18 cellular contexts compared by ENCODE assay signal in genomic region chr19:15562861-15563260, GRCh38. TPM values are rescaled to one million over a fixed set of nuclear protein-coding genes. Genes with fewer than 3 reads are reported as not detected.
A peak's percentile ranks its signal among the peaks of the same experiment; 100 is the strongest.
DNase-seq lines count a peak whose midpoint lies in the region; ATAC-seq and TF ChIP-seq lines count a peak whose summit lies in the region.
"Had no signal": no experiment of that assay in that cellular context is flagged by ENCODE, and none has a peak within 500 bp of the region (broad histone marks: within the 10 kb centered on the region; RNA-seq: fewer than 3 reads in every experiment).

No MANE protein-coding gene starts in this region.

- no peak for ATAC-seq in PC-3
- no peak for ATAC-seq in GM18867 (IDR thresholded peaks at IDR 0.05; ENCODE audit: unreplicated experiment)
- ATAC-seq: activated CD8-positive, alpha-beta T cell treated with anti-CD3 and anti-CD28 coated beads, Interleukin-2, amount 10 ng/mL, durations not matched to agents 7 days and 5 days; stimulated activated memory B cell treated with anti-CD40 and anti-IgM and Interleukin-4, amounts not matched to agents 10 μg/mL and 1 μg/mL and 100 μg/mL, for 72 hours had no signal

- intact Hi-C loops in PC-3 (cut with micrococcal nuclease): no loop called here

- TF ChIP-seq CTCF in PC-3 (conservative IDR thresholded peaks at IDR 0.05; ENCODE audit: low read depth, low read length): no peak
- no peak for TF ChIP-seq CTCF in fibroblast of the aortic adventitia (IDR thresholded peaks at IDR 0.05; ENCODE audit: insufficient read depth, low read length)

- DNase-seq in AG08395 (ENCODE audit: low spot score) (peak; percentile 17), EH (ENCODE audit: low read depth) (peak; percentile 32), PC-3 (peak; percentile 57), fibroblast of the aortic adventitia (ENCODE audit: low read depth) (peak; percentile 3), NCI-H524 (lab: John Stamatoyannopoulos, UW) (no peak), hypothalamus (lab: John Stamatoyannopoulos, UW) (no peak)
- DNase-seq in activated CD8-positive, alpha-beta memory T cell treated with anti-CD3 and anti-CD28 coated beads, Interleukin-2, amount 50 U/mL, for 4 hours: no peak
- DNase-seq: activated CD8-positive, alpha-beta T cell treated with anti-CD3 and anti-CD28 coated beads, Interleukin-2, amount 10 ng/mL, durations not matched to agents 7 days and 5 days; activated naive CD4-positive, alpha-beta T cell; CD4-positive, CD25-positive, alpha-beta regulatory T cell; stimulated activated CD4-positive, alpha-beta T cell treated with anti-CD3 and anti-CD28 coated beads, Interleukin-4, amount 100 ng/mL, for 24 hours had no signal

- no peaks in the 10 kb centered on the region for H3K9me3 ChIP-seq in PC-3 (ENCODE audit: low read length)
- H3K9me3 ChIP-seq: heart right ventricle, right lobe of liver had no signal

- H3K4me2 ChIP-seq in PC-3 (ENCODE audit: low read length): peak overlapping the region; percentile 14; the same call in 1 of the 2 replicates

- no peaks in the 10 kb centered on the region for H3K9me2 ChIP-seq in PC-3 (replicated peaks; ENCODE audit: low read length)

- H3K9ac ChIP-seq in PC-3 (ENCODE audit: low read length): no peak overlapping the region

- POLR2A ChIA-PET in PC-3 (lab: Charles Lee; ENCODE audit: unreplicated experiment): no interaction called here

- peaks cover 6% of the 10 kb centered on the region; the same call in 1 of the 2 replicates for H3K4me1 ChIP-seq in PC-3 (ENCODE audit: insufficient read depth, low read length)

- no TSS peak for BruUV-seq in PC-3 (replicated peaks; lab: Mats Ljungman, UMichigan)

- no peak overlapping the region for H2AFZ ChIP-seq in PC-3 (ENCODE audit: low read length)

- H4K20me1 ChIP-seq in PC-3 (ENCODE audit: low read length): no peaks in the 10 kb centered on the region

- peaks cover 12% of the 10 kb centered on the region for H3K27me3 ChIP-seq in PC-3 (ENCODE audit: low read length)
- H3K27me3 ChIP-seq: right lobe of liver had no signal

- H3K79me2 ChIP-seq in PC-3 (ENCODE audit: low read length): no peaks in the 10 kb centered on the region

- H3K27ac ChIP-seq in PC-3 (ENCODE audit: low read length): no peak overlapping the region
- H3K27ac ChIP-seq: heart right ventricle, right lobe of liver, RWPE1 had no signal

- no peaks in the 10 kb centered on the region for H3F3A ChIP-seq in PC-3 (ENCODE audit: low read length, unreplicated experiment)

- H3K36me3 ChIP-seq in PC-3 (ENCODE audit: low read depth, low read length): no peaks in the 10 kb centered on the region
- H3K36me3 ChIP-seq: heart right ventricle, right lobe of liver had no signal

- CTCF ChIA-PET in PC-3 (lab: Charles Lee): no interaction called here

- H3K4me3 ChIP-seq in PC-3 (ENCODE audit: low read length) (no peak overlapping the region), fibroblast of the aortic adventitia (ENCODE audit: low read depth, low read length) (no peak overlapping the region)
- H3K4me3 ChIP-seq: heart right ventricle, right lobe of liver had no signal

RNA-seq across cellular contexts. Expression of gene CYP4F8, which starts 52.2 kb away (rescaled TPM):
- total RNA-seq in PC-3 (2014; rRNA removed) (not detected in 2 replicates), fibroblast of the aortic adventitia (ENCODE audit: low replicate concordance) (not detected in 2 replicates)
- total RNA-seq: activated CD8-positive, alpha-beta T cell treated with anti-CD3 and anti-CD28 coated beads, Interleukin-2, amount 10 ng/mL, durations not matched to agents 7 days and 5 days; bronchial epithelial cell; CD4-positive, CD25-positive, alpha-beta regulatory T cell; heart right ventricle; HT1080; right lobe of liver had no signal

RNA-seq across cellular contexts. Expression of gene CYP4F22, which starts 54.5 kb away (rescaled TPM):
- total RNA-seq in PC-3 (2014; rRNA removed) (0.07 TPM in 1 of 2 replicates, not detected in the other), fibroblast of the aortic adventitia (ENCODE audit: low replicate concordance) (not detected in 2 replicates)
- total RNA-seq: bronchial epithelial cell; CD4-positive, CD25-positive, alpha-beta regulatory T cell; heart right ventricle; HT1080 had no signal

Comparison
In these comparisons a context has a peak if more than half of its experiments do, and no peak if none do; other contexts are left out.
1. DNase-seq: peak in AG08395 (single experiment), EH (single experiment), PC-3 (single experiment) and fibroblast of the aortic adventitia (single experiment); none in NCI-H524 (0 of 2), hypothalamus (0 of 51) and activated CD8-positive, alpha-beta memory T cell treated with anti-CD3 and anti-CD28 coated beads, Interleukin-2, amount 50 U/mL, for 4 hours (single experiment).